Comparison of ENCODE assay signal across 8 cellular contexts in the genomic region with DNA sequence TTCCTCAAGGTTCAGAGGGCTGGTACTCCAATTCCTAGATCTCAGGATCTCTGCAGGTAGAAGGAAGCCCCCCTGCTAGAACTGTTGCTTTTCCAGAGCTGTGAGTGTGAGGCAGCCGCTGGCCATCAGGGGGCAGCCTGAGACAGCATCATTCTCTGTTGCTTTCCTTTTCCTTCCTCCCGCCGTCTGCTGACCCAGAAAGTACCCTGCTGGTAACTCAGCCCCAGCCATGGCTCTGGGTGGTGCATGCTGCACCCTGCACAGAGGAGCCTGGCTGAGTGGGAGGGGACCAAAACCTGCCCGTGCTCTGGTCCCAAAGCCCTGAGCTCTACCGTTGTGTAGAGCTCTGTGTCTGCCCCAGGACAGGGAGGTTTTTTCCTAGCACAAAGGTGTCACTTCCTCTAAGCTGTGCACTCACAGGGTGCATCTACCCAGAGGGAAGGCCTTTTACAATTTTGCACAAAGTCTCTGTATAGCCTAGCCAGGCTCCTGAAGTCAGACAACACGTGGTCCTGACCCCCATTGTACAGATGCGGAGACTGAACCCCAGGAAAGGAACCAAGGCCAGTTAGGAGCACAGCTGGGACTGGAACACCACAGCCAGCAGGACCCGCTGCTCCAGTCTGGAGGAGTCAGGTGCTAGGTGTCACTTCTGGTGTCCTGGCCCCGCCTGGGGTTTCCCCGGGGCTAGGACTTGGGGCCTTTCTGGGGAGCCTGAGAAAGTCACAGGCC. TPM values are rescaled to one million over a fixed set of nuclear protein-coding genes. Genes with fewer than 3 reads are reported as not detected.
DNase-seq lines count a peak whose midpoint lies in the region; ATAC-seq and TF ChIP-seq lines count a peak whose summit lies in the region.

No MANE protein-coding gene starts in this region.

- peak; percentile 54 for ATAC-seq in HG03139 (IDR thresholded peaks at IDR 0.05; ENCODE audit: unreplicated experiment)
- peak; percentile 73 to 82 (median 80) for ATAC-seq in right lobe of liver
- ATAC-seq in GM21367 (IDR thresholded peaks at IDR 0.05; ENCODE audit: unreplicated experiment) = no peak

- H3K27me3 ChIP-seq in colonic mucosa = no peaks in the 10 kb centered on the region
- H3K27me3 ChIP-seq in right lobe of liver = no peaks in the 10 kb centered on the region

- peak; percentile 87 for DNase-seq in DMS53 (lab: John Stamatoyannopoulos, UW)
- peak; percentile 22 for DNase-seq in NCI-H526 treated with DMSO at 0.1 percent for 48 hours (lab: John Stamatoyannopoulos, UW)
- DNase-seq in activated CD4-positive, alpha-beta T cell treated with anti-CD3 and anti-CD28 coated beads, Interleukin-2, amount 50 U/mL, for 1 hour = peak; percentile 71
- peak; percentile 84 for DNase-seq in colonic mucosa
- peak in 2 of 3 donors; percentile 74 to 76 for DNase-seq in right lobe of liver
- DNase-seq in stimulated activated CD4-positive, alpha-beta T cell treated with anti-CD3 and anti-CD28 coated beads, TNF-alpha, amount 100 ng/mL, for 1 hour (ENCODE audit: low read depth in 3 of 3, low spot score in 1 of 3) = peak; percentile 19 to 62 (median 52)

- peaks cover 7% of the 10 kb centered on the region for H3K4me1 ChIP-seq in colonic mucosa
- peaks cover 0 to 14% (median 0%) of the 10 kb centered on the region in 4 donors for H3K4me1 ChIP-seq in right lobe of liver

- no peak overlapping the region for H3K4me3 ChIP-seq in colonic mucosa
- no peak overlapping the region for H3K4me3 ChIP-seq in right lobe of liver

- H3K9ac ChIP-seq in colonic mucosa (ENCODE audit: low read depth in 2 of 2, low read length in 2 of 2) = peak overlapping the region in 1 of 2 donors; percentile 51

- intact Hi-C loops in colonic mucosa (cut with DNase I) = loop anchor here (1.0 to 5.0 kb wide), 3 partner anchors 109 to 283 kb away; no protein-coding TSS in a partner anchor
- intact Hi-C loops in right lobe of liver (cut with DNase I) = loop anchor here (10.0 kb wide), 2 partner anchors 166 to 286 kb away; partner anchors contain the start of gene SZRD1 (in 1 of the 2)

- H3K27ac ChIP-seq in colonic mucosa (no peak overlapping the region), right lobe of liver (no peak overlapping the region)

- H3K9me3 ChIP-seq in colonic mucosa (no peaks in the 10 kb centered on the region), right lobe of liver (no peaks in the 10 kb centered on the region)

- 6% methylated on average over 3 of the region's 10 CpGs for WGBS in right lobe of liver (ENCODE audit: insufficient coverage, low coverage, low lambda C conversion rate, missing lambda C conversion rate)

- no peak for TF ChIP-seq POLR2A in right lobe of liver (IDR thresholded peaks at IDR 0.05)

- TF ChIP-seq CTCF in colonic mucosa (IDR thresholded peaks at IDR 0.05) (peak; percentile 79), right lobe of liver (IDR thresholded peaks at IDR 0.05) (peak; percentile 84 to 93 (median 90))

- H3K36me3 ChIP-seq in colonic mucosa (no peaks in the 10 kb centered on the region), right lobe of liver (no peaks in the 10 kb centered on the region)

RNA-seq across cellular contexts. Expression of gene FAM131C, which starts 5.6 kb away (rescaled TPM):
- total RNA-seq in colonic mucosa (under 1 TPM in 1 of 2 donors, not detected in 1; 0.21 TPM), right lobe of liver (under 1 TPM in 2 of 6 experiments, not detected in 4; 0.19 to 1.00 TPM)

RNA-seq across cellular contexts. Expression of gene CLCNKB, which starts 35.5 kb away (rescaled TPM):
- total RNA-seq in colonic mucosa (under 1 TPM in 1 of 2 donors, not detected in 1; 0.12 TPM), right lobe of liver (not detected)

RNA-seq across cellular contexts. Expression of gene CLCNKA, which starts 57.3 kb away (rescaled TPM):
- total RNA-seq in colonic mucosa = under 1 TPM in 1 of 2 donors, not detected in 1; 0.42 TPM
- total RNA-seq in right lobe of liver = under 1 TPM in 2 of 6 experiments, not detected in 4; 0.43 to 0.47 TPM

Comparison
In these comparisons a context has a peak if more than half of its experiments do, and no peak if none do; other contexts are left out.
1. DNase-seq: peak in every context shown above with its lines; median percentile 87 in DMS53; 84 in colonic mucosa; 75 in right lobe of liver; 71 in activated CD4-positive, alpha-beta T cell treated with anti-CD3 and anti-CD28 coated beads, Interleukin-2, amount 50 U/mL, for 1 hour; 52 in stimulated activated CD4-positive, alpha-beta T cell treated with anti-CD3 and anti-CD28 coated beads, TNF-alpha, amount 100 ng/mL, for 1 hour; 22 in NCI-H526 treated with DMSO at 0.1 percent for 48 hours.